8 cellular contexts compared by ENCODE assay signal in the genomic region with DNA sequence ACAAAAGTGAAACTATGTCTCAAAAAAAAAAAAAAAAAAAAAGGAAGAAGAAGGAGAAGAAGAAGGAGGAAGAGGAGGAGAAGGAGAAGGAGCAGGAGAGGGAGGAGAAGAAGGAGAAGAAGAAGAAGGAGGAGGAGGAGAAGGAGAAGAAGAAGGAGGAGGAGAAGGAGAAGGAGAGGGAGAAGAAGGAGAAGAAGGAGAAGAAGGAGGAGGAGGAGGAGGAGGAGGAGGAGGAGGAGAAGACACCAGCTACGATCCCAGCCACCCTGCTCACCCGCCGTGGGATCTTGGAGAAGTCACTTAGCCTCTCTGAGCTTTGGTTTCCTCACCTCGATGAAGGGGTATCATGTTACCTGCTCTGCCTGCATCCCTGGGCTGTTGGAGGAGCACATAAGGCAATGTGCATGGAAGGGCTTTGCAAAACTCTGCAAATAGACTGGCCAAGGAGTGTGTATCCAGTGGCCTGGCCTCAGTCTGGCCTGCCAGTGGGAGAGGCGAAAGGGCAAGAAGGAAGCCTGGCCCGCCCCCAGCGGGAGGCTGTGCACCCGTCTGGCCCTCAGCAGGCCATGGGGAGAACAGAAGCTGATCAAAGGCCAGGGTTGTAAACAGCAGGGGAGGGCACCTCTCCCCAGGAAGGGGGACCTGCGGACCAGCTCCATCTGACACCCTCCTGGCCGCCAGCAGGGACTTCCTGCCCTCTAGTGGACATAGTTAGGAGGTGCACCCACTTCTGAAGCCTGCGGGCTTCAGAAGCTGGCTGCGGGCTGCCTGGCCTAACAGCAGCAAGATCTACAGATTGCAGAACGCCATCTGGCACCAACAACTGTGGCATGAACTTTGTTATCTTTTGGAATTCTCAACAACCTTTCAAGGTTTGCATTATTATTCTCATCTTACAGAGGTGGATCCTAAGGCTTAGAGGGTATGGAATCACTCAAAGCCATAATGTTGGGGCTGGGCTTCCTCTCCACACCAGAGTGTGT. TPM values are rescaled to one million over a fixed set of nuclear protein-coding genes. Genes with fewer than 3 reads are reported as not detected.
A peak's percentile ranks its signal among the peaks of the same experiment; 100 is the strongest.
DNase-seq lines count a peak whose midpoint lies in the region; ATAC-seq and TF ChIP-seq lines count a peak whose summit lies in the region.

No MANE protein-coding gene starts in this region.

- H3K4me1 ChIP-seq in left ventricle myocardium inferior, result peaks cover 5% of the 10 kb centered on the region

- H3K4me3 Mint-ChIP-seq in T-cell, result no peak overlapping the region
- H3K4me3 Mint-ChIP-seq in activated naive CD8-positive, alpha-beta T cell treated with anti-CD3 and anti-CD28 coated beads, Interleukin-2, amount 50 U/mL, for 24 hours, result no peak overlapping the region

- CTCF ChIA-PET in T-cell (lab: Charles Lee), result interaction anchor here (0.5 to 5.0 kb wide), 30 partner anchors 9 to 1311 kb away, joined by 3 to 59 read pairs (median 4); no protein-coding TSS in a partner anchor

- TF ChIP-seq CTCF in left ventricle myocardium inferior (IDR thresholded peaks at IDR 0.05; ENCODE audit: borderline replicate concordance) (peak; percentile 99), retinal pigment epithelial cell (conservative IDR thresholded peaks at IDR 0.05; ENCODE audit: low read depth, low read length) (peak; percentile 92)

- no peaks in the 10 kb centered on the region for H3K36me3 ChIP-seq in left ventricle myocardium inferior

- H3K27ac ChIP-seq in left ventricle myocardium inferior (replicated peaks), result no peak overlapping the region

- peaks cover 24 to 37% (median 32%) of the 10 kb centered on the region in 3 donors for H3K4me1 Mint-ChIP-seq in T-cell
- peaks cover 24% of the 10 kb centered on the region for H3K4me1 Mint-ChIP-seq in activated naive CD8-positive, alpha-beta T cell treated with anti-CD3 and anti-CD28 coated beads, Interleukin-2, amount 50 U/mL, for 24 hours

- TF ChIP-seq POLR2A in GM18505 (IDR thresholded peaks at IDR 0.05; ENCODE audit: borderline replicate concordance, extremely low read depth, insufficient read depth, insufficient read length), result no peak

- H3K4me3 ChIP-seq in left ventricle myocardium inferior (no peak overlapping the region), retinal pigment epithelial cell (ENCODE audit: low read length) (no peak overlapping the region)

- H3K27me3 ChIP-seq in left ventricle myocardium inferior (ENCODE audit: low read depth), result peaks cover 53% of the 10 kb centered on the region

- ATAC-seq in GM21529 (IDR thresholded peaks at IDR 0.05; ENCODE audit: unreplicated experiment) (peak; percentile 58), T-cell (replicated peaks in 1 of 4) (peak; percentile 60 to 81 (median 70)), GM18505 (IDR thresholded peaks at IDR 0.05; ENCODE audit: unreplicated experiment) (no peak)
- ATAC-seq in activated naive CD8-positive, alpha-beta T cell treated with anti-CD3 and anti-CD28 coated beads, Interleukin-2, amount 50 U/mL, for 24 hours, result peak; percentile 45

- H3K36me3 Mint-ChIP-seq in T-cell, result no peaks in the 10 kb centered on the region
- H3K36me3 Mint-ChIP-seq in activated naive CD8-positive, alpha-beta T cell treated with anti-CD3 and anti-CD28 coated beads, Interleukin-2, amount 50 U/mL, for 24 hours (ENCODE audit: low read depth), result no peaks in the 10 kb centered on the region

- POLR2A ChIA-PET in T-cell (lab: Charles Lee), result interaction anchor here in 1 of 2 donors (0.6 kb wide), 1 partner anchor 270 kb away, joined by 3 read pairs; no protein-coding TSS in a partner anchor

- no peaks in the 10 kb centered on the region for H3K9me3 ChIP-seq in left ventricle myocardium inferior (replicated peaks)

- H3K27ac Mint-ChIP-seq in T-cell, result no peak overlapping the region
- H3K27ac Mint-ChIP-seq in activated naive CD8-positive, alpha-beta T cell treated with anti-CD3 and anti-CD28 coated beads, Interleukin-2, amount 50 U/mL, for 24 hours, result no peak overlapping the region

- intact Hi-C loops in left ventricle myocardium inferior (cut with micrococcal nuclease), result loop anchor here (1.0 kb wide), 1 partner anchor 88 kb away; no protein-coding TSS in a partner anchor

- DNase-seq in AML-193 (lab: John Stamatoyannopoulos, UW) (peak; percentile 32 to 46), NCI-H146 treated with DMSO at 0.1 percent for 48 hours (lab: John Stamatoyannopoulos, UW; ENCODE audit: unreplicated experiment) (peak; percentile 77), T-cell (peak; percentile 42 to 72 (median 60)), left ventricle myocardium inferior (no peak), retinal pigment epithelial cell (ENCODE audit: low read depth) (no peak)
- DNase-seq in activated naive CD8-positive, alpha-beta T cell treated with anti-CD3 and anti-CD28 coated beads, Interleukin-2, amount 50 U/mL, for 24 hours, result peak; percentile 64

- peaks cover 43 to 53% of the 10 kb centered on the region in 2 donors for H3K27me3 Mint-ChIP-seq in T-cell
- peaks cover 54% of the 10 kb centered on the region for H3K27me3 Mint-ChIP-seq in activated naive CD8-positive, alpha-beta T cell treated with anti-CD3 and anti-CD28 coated beads, Interleukin-2, amount 50 U/mL, for 24 hours

- no peaks in the 10 kb centered on the region for H3K9me3 Mint-ChIP-seq in T-cell
- H3K9me3 Mint-ChIP-seq in activated naive CD8-positive, alpha-beta T cell treated with anti-CD3 and anti-CD28 coated beads, Interleukin-2, amount 50 U/mL, for 24 hours, result no peaks in the 10 kb centered on the region

RNA-seq across cellular contexts. Expression of a gene that starts 19.2 kb away (rescaled TPM):
- total RNA-seq in T-cell, result 1 to 10 TPM; 1.7 to 4.6 (median 2.1) TPM
- total RNA-seq in left ventricle myocardium inferior, result 179 TPM

RNA-seq across cellular contexts. Expression of a gene that starts 29.4 kb away (rescaled TPM):
- total RNA-seq in T-cell, result under 1 TPM in 3 of 5 donors, not detected in 2; 0.16 to 0.60 (median 0.30) TPM
- total RNA-seq in left ventricle myocardium inferior, result not detected

Comparison
In these comparisons a context has a peak if more than half of its experiments do, and no peak if none do; other contexts are left out.
1. DNase-seq: peak in AML-193 (2 of 2), NCI-H146 treated with DMSO at 0.1 percent for 48 hours (single experiment), T-cell (34 of 34) and activated naive CD8-positive, alpha-beta T cell treated with anti-CD3 and anti-CD28 coated beads, Interleukin-2, amount 50 U/mL, for 24 hours (single experiment); none in left ventricle myocardium inferior (single experiment) and retinal pigment epithelial cell (single experiment).
2. RNA of a gene that starts 19.2 kb away (total RNA-seq): 179 TPM in left ventricle myocardium inferior (single experiment); 1.7 to 4.6 TPM in T-cell; every median in the first group is over 10 times any median in the second.